ENCODE assay signal across 1 cellular context in the genomic region with DNA sequence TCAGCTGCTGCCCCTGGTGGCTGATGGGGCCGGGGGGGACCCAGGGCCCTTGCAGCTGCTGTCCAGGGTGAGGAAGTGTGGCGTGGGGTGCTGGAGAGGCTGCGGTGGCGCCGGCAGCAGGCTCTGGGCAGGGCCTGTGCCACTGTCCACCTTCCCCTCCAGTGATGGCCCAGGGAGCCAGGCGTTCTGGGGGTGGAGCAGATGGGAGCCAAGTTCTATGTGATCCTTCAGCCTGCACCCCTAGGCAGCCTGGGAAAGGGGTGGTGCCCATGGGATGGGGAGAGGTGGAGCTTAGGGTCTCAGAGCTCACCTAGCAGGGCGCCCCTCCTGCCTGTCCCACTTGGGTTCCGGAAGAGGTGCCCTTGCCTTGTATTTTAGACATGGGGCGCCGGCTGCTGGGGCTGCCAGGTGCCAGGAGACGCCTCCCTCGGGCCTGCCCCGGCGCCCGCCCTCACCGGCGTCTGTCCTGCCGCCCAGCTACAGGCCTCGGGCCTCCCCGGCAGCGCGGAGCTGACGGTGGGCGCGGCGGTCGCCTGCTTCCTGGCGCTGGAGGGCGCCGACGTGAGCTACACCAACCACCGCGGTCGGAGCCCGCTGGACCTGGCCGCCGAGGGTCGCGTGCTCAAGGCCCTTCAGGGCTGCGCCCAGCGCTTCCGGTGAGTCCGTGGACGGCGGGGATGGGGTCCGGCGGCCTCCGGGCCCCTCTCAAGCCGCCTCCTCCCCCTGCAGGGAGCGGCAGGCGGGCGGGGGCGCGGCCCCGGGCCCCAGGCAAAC.
A peak's percentile ranks its signal among the peaks of the same experiment; 100 is the strongest.
TF ChIP-seq lines count a peak whose summit lies in the region.

No MANE protein-coding gene starts in this region.

TF ChIP-seq in GM12878, 131 proteins besides CTCF, POLR2A, EP300 and RAD21 (continued from another document):
- TF ChIP-seq, protein P1, sequence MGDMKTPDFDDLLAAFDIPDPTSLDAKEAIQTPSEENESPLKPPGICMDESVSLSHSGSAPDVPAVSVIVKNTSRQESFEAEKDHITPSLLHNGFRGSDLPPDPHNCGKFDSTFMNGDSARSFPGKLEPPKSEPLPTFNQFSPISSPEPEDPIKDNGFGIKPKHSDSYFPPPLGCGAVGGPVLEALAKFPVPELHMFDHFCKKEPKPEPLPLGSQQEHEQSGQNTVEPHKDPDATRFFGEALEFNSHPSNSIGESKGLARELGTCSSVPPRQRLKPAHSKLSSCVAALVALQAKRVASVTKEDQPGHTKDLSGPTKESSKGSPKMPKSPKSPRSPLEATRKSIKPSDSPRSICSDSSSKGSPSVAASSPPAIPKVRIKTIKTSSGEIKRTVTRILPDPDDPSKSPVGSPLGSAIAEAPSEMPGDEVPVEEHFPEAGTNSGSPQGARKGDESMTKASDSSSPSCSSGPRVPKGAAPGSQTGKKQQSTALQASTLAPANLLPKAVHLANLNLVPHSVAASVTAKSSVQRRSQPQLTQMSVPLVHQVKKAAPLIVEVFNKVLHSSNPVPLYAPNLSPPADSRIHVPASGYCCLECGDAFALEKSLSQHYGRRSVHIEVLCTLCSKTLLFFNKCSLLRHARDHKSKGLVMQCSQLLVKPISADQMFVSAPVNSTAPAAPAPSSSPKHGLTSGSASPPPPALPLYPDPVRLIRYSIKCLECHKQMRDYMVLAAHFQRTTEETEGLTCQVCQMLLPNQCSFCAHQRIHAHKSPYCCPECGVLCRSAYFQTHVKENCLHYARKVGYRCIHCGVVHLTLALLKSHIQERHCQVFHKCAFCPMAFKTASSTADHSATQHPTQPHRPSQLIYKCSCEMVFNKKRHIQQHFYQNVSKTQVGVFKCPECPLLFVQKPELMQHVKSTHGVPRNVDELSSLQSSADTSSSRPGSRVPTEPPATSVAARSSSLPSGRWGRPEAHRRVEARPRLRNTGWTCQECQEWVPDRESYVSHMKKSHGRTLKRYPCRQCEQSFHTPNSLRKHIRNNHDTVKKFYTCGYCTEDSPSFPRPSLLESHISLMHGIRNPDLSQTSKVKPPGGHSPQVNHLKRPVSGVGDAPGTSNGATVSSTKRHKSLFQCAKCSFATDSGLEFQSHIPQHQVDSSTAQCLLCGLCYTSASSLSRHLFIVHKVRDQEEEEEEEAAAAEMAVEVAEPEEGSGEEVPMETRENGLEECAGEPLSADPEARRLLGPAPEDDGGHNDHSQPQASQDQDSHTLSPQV (IDR thresholded peaks at IDR 0.05): no peak
- TF ChIP-seq NR2F1 (conservative IDR thresholded peaks at IDR 0.05) (0 out of 2 replicates have a peak, but pooled peaks have one; percentile 17), ZBTB4 (CRISPR knock-in tag; IDR thresholded peaks at IDR 0.05) (no peak), SUZ12 (IDR thresholded peaks at IDR 0.05; ENCODE audit: unreplicated experiment) (no peak)
